ENCODE assay signal across 1 cellular context in genomic region chr1:18452550-18452949, GRCh38.
TF ChIP-seq lines count a peak whose summit lies in the region.

No MANE protein-coding gene starts in this region.

TF ChIP-seq in H1, 55 proteins besides CTCF, POLR2A, EP300 and RAD21:
- TF ChIP-seq ASH2L (IDR thresholded peaks at IDR 0.05; ENCODE audit: low read length) (no peak), RBBP5 (IDR thresholded peaks at IDR 0.05; ENCODE audit: borderline replicate concordance, low read depth, low read length) (no peak), KDM1A (IDR thresholded peaks at IDR 0.05; ENCODE audit: borderline replicate concordance, low read length) (no peak), SIX5 (IDR thresholded peaks at IDR 0.05; ENCODE audit: low read depth, low read length) (peak; percentile 80), TAF7 (optimal IDR thresholded peaks at IDR 0.05; ENCODE audit: borderline replicate concordance, low read depth, low read length) (no peak), FOSL1 (IDR thresholded peaks at IDR 0.05; ENCODE audit: insufficient read depth, low read depth, low read length) (no peak), YY1 (IDR thresholded peaks at IDR 0.05; ENCODE audit: low read depth, low read length) (no peak), SP1 (IDR thresholded peaks at IDR 0.05; ENCODE audit: low read depth, low read length) (peak; percentile 78; the same call in 1 of the 2 replicates), JUN (IDR thresholded peaks at IDR 0.05; ENCODE audit: low read depth, low read length) (no peak), NANOG (IDR thresholded peaks at IDR 0.05; ENCODE audit: insufficient read depth, low read depth, low read length, poor library complexity, severe bottlenecking) (no peak), RNF2 (IDR thresholded peaks at IDR 0.05; ENCODE audit: borderline replicate concordance, low read depth, low read length, missing control alignments, poor library complexity, severe bottlenecking) (no peak), HDAC6 (IDR thresholded peaks at IDR 0.05; ENCODE audit: low read depth, low read length) (no peak), SUZ12 (IDR thresholded peaks at IDR 0.05; ENCODE audit: low read length) (no peak), KDM5A (IDR thresholded peaks at IDR 0.05; ENCODE audit: low read length) (no peak), PHF8 (conservative IDR thresholded peaks at IDR 0.05; ENCODE audit: low read depth, low read length) (no peak), SP2 (IDR thresholded peaks at IDR 0.05; ENCODE audit: low read length) (no peak), CHD1 (IDR thresholded peaks at IDR 0.05; ENCODE audit: low read depth, low read length) (no peak), TAF1 (IDR thresholded peaks at IDR 0.05; ENCODE audit: low read depth, low read length) (no peak), ATF3 (IDR thresholded peaks at IDR 0.05; ENCODE audit: insufficient read depth, low read depth, low read length) (peak; percentile 94), CREB1 (IDR thresholded peaks at IDR 0.05) (no peak), TBP (IDR thresholded peaks at IDR 0.05; ENCODE audit: low read depth, low read length) (no peak), CHD2 (IDR thresholded peaks at IDR 0.05; ENCODE audit: low read length) (no peak)
- TF ChIP-seq, protein P1, sequence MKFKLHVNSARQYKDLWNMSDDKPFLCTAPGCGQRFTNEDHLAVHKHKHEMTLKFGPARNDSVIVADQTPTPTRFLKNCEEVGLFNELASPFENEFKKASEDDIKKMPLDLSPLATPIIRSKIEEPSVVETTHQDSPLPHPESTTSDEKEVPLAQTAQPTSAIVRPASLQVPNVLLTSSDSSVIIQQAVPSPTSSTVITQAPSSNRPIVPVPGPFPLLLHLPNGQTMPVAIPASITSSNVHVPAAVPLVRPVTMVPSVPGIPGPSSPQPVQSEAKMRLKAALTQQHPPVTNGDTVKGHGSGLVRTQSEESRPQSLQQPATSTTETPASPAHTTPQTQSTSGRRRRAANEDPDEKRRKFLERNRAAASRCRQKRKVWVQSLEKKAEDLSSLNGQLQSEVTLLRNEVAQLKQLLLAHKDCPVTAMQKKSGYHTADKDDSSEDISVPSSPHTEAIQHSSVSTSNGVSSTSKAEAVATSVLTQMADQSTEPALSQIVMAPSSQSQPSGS (IDR thresholded peaks at IDR 0.05; ENCODE audit: low read length): no peak
- TF ChIP-seq, protein P2, sequence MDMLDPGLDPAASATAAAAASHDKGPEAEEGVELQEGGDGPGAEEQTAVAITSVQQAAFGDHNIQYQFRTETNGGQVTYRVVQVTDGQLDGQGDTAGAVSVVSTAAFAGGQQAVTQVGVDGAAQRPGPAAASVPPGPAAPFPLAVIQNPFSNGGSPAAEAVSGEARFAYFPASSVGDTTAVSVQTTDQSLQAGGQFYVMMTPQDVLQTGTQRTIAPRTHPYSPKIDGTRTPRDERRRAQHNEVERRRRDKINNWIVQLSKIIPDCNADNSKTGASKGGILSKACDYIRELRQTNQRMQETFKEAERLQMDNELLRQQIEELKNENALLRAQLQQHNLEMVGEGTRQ (IDR thresholded peaks at IDR 0.05; ENCODE audit: low read length): peak; percentile 98
- TF ChIP-seq, protein P3, sequence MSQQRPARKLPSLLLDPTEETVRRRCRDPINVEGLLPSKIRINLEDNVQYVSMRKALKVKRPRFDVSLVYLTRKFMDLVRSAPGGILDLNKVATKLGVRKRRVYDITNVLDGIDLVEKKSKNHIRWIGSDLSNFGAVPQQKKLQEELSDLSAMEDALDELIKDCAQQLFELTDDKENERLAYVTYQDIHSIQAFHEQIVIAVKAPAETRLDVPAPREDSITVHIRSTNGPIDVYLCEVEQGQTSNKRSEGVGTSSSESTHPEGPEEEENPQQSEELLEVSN (IDR thresholded peaks at IDR 0.05): no peak
